7 cellular contexts compared by ENCODE assay signal in the genomic region with DNA sequence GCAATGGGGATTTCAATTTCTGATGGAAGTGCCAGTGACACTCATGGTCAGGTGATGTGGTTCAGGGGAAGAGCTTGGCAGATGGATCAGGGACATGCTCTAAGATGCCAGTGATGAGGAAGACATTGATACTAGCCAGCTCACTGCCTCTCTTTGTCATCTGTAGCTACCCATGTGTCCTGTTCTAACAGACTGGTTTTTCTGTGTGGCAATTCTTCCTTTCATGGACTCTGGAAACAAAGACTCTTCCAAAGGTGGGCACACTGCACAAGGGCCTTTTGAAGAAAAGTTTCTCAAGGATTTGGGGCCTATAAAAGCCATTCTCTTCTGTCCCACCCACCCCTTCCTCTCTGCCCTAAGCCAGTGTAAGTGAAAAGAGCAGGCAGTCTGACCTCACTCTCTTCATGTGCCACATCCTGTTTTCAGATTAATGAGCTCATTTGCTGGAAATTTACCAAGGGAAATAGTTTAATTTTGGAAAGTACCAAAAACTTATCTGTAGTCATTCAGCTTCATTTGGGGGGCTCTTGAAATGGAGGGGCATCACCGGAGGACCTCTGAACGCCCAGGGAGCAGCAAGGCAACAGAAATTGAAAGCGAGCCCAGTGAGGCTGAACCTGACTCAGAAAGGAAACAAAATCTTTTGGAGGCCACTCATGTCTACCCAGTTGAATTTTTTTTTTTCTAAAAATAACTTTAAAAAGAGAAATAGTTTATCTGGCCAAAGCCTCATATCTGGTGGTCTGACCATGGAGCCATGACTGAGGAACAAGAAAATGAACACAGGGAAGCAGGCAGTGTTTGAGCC. TPM values are rescaled to one million over a fixed set of nuclear protein-coding genes. Genes with fewer than 3 reads are reported as not detected.
DNase-seq lines count a peak whose midpoint lies in the region; ATAC-seq and TF ChIP-seq lines count a peak whose summit lies in the region.

No MANE protein-coding gene starts in this region.

- H3K27ac Mint-ChIP-seq in activated CD8-positive, alpha-beta memory T cell treated with anti-CD3 and anti-CD28 coated beads, Interleukin-2, amount 10 ng/mL, durations not matched to agents 7 days and 5 days: peak overlapping the region; percentile 100

- H3K4me3 Mint-ChIP-seq in activated CD8-positive, alpha-beta memory T cell treated with anti-CD3 and anti-CD28 coated beads, Interleukin-2, amount 10 ng/mL, durations not matched to agents 7 days and 5 days: peak overlapping the region; percentile 73

- ATAC-seq in GM18505 (IDR thresholded peaks at IDR 0.05; ENCODE audit: unreplicated experiment): peak; percentile 40
- peak; percentile 40 for ATAC-seq in GM21786 (IDR thresholded peaks at IDR 0.05; ENCODE audit: unreplicated experiment)
- peak; percentile 46 for ATAC-seq in activated CD8-positive, alpha-beta memory T cell treated with anti-CD3 and anti-CD28 coated beads, Interleukin-2, amount 10 ng/mL, durations not matched to agents 7 days and 5 days

- H3K27me3 Mint-ChIP-seq in activated CD8-positive, alpha-beta memory T cell treated with anti-CD3 and anti-CD28 coated beads, Interleukin-2, amount 10 ng/mL, durations not matched to agents 7 days and 5 days: no peaks in the 10 kb centered on the region

- peaks cover 2% of the 10 kb centered on the region for H3K36me3 Mint-ChIP-seq in activated CD8-positive, alpha-beta memory T cell treated with anti-CD3 and anti-CD28 coated beads, Interleukin-2, amount 10 ng/mL, durations not matched to agents 7 days and 5 days

- CTCF ChIA-PET in activated CD8-positive, alpha-beta memory T cell treated with anti-CD3 and anti-CD28 coated beads, Interleukin-2, amount 10 ng/mL, durations not matched to agents 7 days and 5 days (lab: Charles Lee): interaction anchor here (0.9 to 2.7 kb wide), 10 partner anchors 10 to 175 kb away, joined by 3 to 14 read pairs (median 4); partner anchors contain the start of genes FBXW2 and PHF19

- no peaks in the 10 kb centered on the region for H3K27me3 ChIP-seq in MG63

- DNase-seq in MG63: peak; percentile 60
- DNase-seq in activated CD8-positive, alpha-beta memory T cell treated with anti-CD3 and anti-CD28 coated beads, Interleukin-2, amount 10 ng/mL, durations not matched to agents 7 days and 5 days: peak; percentile 78
- peak; percentile 76 for DNase-seq in fibroblast of mammary gland (ENCODE audit: low read depth)
- DNase-seq in stimulated activated CD4-positive, alpha-beta T cell treated with anti-CD3 and anti-CD28 coated beads, Interleukin-2, amount 100 ng/mL, for 4 hours (ENCODE audit: low read depth): peak; percentile 60
- no peak for DNase-seq in cerebellar cortex (ENCODE audit: low spot score)

- H3K4me3 ChIP-seq in MG63 (no peak overlapping the region), fibroblast of mammary gland (ENCODE audit: control insufficient read depth, low read depth, low read length) (no peak overlapping the region)

- no peaks in the 10 kb centered on the region for H3K36me3 ChIP-seq in MG63

- peaks cover 87% of the 10 kb centered on the region for H3K4me1 Mint-ChIP-seq in activated CD8-positive, alpha-beta memory T cell treated with anti-CD3 and anti-CD28 coated beads, Interleukin-2, amount 10 ng/mL, durations not matched to agents 7 days and 5 days

- TF ChIP-seq CTCF in fibroblast of mammary gland (conservative IDR thresholded peaks at IDR 0.05; ENCODE audit: control insufficient read depth, insufficient read depth, low read depth, low read length): no peak

- no peaks in the 10 kb centered on the region for H3K9me3 Mint-ChIP-seq in activated CD8-positive, alpha-beta memory T cell treated with anti-CD3 and anti-CD28 coated beads, Interleukin-2, amount 10 ng/mL, durations not matched to agents 7 days and 5 days (ENCODE audit: low read depth)

- H3K9me3 ChIP-seq in MG63: no peaks in the 10 kb centered on the region

- peak; percentile 66 for TF ChIP-seq POLR2A in GM18505 (IDR thresholded peaks at IDR 0.05; ENCODE audit: borderline replicate concordance, extremely low read depth, insufficient read depth, insufficient read length)

RNA-seq across cellular contexts. Expression of gene TRAF1, which starts 4.9 kb away (rescaled TPM):
- 0.67 and 0.79 TPM in 2 replicates for total RNA-seq in MG63 (2014; rRNA removed; shearing (Covaris generic); ENCODE audit: low replicate concordance)
- 100 to 1,000 TPM in 1 of 2 experiments, 10 to 100 TPM in 1; 59.6 to 114 TPM for total RNA-seq in activated CD8-positive, alpha-beta memory T cell treated with anti-CD3 and anti-CD28 coated beads, Interleukin-2, amount 10 ng/mL, durations not matched to agents 7 days and 5 days

RNA-seq across cellular contexts. Expression of gene PHF19, which starts 54.5 kb away (rescaled TPM):
- total RNA-seq in MG63 (2014; rRNA removed; shearing (Covaris generic); ENCODE audit: low replicate concordance): 51.5 and 76.6 TPM in 2 replicates
- 100 to 1,000 TPM; 246 to 254 TPM for total RNA-seq in activated CD8-positive, alpha-beta memory T cell treated with anti-CD3 and anti-CD28 coated beads, Interleukin-2, amount 10 ng/mL, durations not matched to agents 7 days and 5 days

Comparison
In these comparisons a context has a peak if more than half of its experiments do, and no peak if none do; other contexts are left out.
1. RNA of gene TRAF1, which starts 4.9 kb away (total RNA-seq): 59.6 to 114 TPM in activated CD8-positive, alpha-beta memory T cell treated with anti-CD3 and anti-CD28 coated beads, Interleukin-2, amount 10 ng/mL, durations not matched to agents 7 days and 5 days; 0.67 to 0.79 TPM in MG63; every median in the first group is over 10 times any median in the second.
2. Peak in every context shown above with its lines, with median percentiles within 50 percentile points of each other: ATAC-seq.